19 cellular contexts compared by ENCODE assay signal in the genomic region with DNA sequence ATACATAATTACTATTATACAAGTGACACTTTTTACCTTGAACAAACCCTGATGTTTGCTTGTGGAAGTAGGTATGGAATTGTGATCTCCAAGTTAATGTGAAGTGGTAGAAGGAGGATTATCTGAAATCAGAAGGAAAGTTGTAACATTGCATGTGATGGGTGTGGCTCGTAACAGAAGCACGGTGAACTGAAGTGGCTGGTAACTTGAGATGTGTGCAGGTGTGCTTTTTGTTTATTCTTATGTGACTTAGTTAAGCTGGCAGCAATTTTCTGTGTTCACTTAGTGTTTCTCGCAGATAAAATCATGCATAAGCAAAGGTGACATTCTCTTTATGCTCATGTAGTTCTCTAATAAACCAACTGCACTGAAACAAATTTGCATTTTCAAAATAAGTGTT.
DNase-seq lines count a peak whose midpoint lies in the region; FAIRE-seq and TF ChIP-seq lines count a peak whose summit lies in the region.
"Had no signal": no experiment of that assay in that cellular context is flagged by ENCODE, and none has a peak within 500 bp of the region (broad histone marks: within the 10 kb centered on the region; RNA-seq: fewer than 3 reads in every experiment).

No MANE protein-coding gene starts in this region.

- H3K9me3 ChIP-seq in MG63, result peaks cover 4% of the 10 kb centered on the region; the same call in 1 of the 2 replicates
- H3K9me3 ChIP-seq: esophagus squamous epithelium, Peyer's patch, stomach had no signal

- peak; percentile 59 for FAIRE-seq in GM12891 (lab: Jason Lieb, UNC)
- peak; percentile 21 for FAIRE-seq in islet of Langerhans (lab: Jason Lieb, UNC)

- DNase-seq in GM12891 (ENCODE audit: insufficient read length, low spot score), result no peak
- DNase-seq in NCI-H128 (lab: John Stamatoyannopoulos, UW; ENCODE audit: unreplicated experiment), result peak; percentile 25
- peak; percentile 7 for DNase-seq in NCI-H524 treated with DMSO at 0.1 percent for 48 hours (lab: John Stamatoyannopoulos, UW)
- no peak for DNase-seq in epidermal melanocyte (ENCODE audit: insufficient read length, low spot score)
- DNase-seq in MG63, result no peak
- no peak for DNase-seq in mucosa of gallbladder (ENCODE audit: low spot score)
- DNase-seq: activated CD4-positive, CD25-positive, alpha-beta regulatory T cell; activated naive CD4-positive, alpha-beta T cell; EL; esophagus squamous epithelium; HCEC 1CT; Kasumi-1; left colon; NCI-H226; Peyer's patch; stimulated activated CD4-positive, alpha-beta T cell treated with anti-CD3 and anti-CD28 coated beads, Interleukin-12 subunit alpha, Interleukin-12 subunit beta, amount 100 ng/mL, for 4 hours; stomach; T-cell had no signal

- peaks cover 5% of the 10 kb centered on the region for H3K36me3 ChIP-seq in MG63
- H3K36me3 ChIP-seq: esophagus squamous epithelium, Peyer's patch, stomach had no signal

- no peak for TF ChIP-seq POLR2A in GM12891 (IDR thresholded peaks at IDR 0.05; ENCODE audit: low read depth, low read length)

- H3K4me3 ChIP-seq in MG63, result no peak overlapping the region
- H3K4me3 ChIP-seq: esophagus squamous epithelium, Peyer's patch, stomach had no signal

- no peaks in the 10 kb centered on the region for H3K27me3 ChIP-seq in MG63
- H3K27me3 ChIP-seq: esophagus squamous epithelium, Peyer's patch, stomach had no signal

TF ChIP-seq in GM12891, 5 proteins besides CTCF, POLR2A, EP300 and RAD21:
- no peak for TF ChIP-seq POU2F2 (IDR thresholded peaks at IDR 0.05; ENCODE audit: low read depth, low read length)
- no peak for TF ChIP-seq PAX5 (IDR thresholded peaks at IDR 0.05; ENCODE audit: insufficient read depth, low read length, severe bottlenecking)
- TF ChIP-seq POLR2AphosphoS5 (IDR thresholded peaks at IDR 0.05; ENCODE audit: low read depth, low read length), result no peak
- no peak for TF ChIP-seq SPI1 (IDR thresholded peaks at IDR 0.05; ENCODE audit: low read depth, low read length)
- TF ChIP-seq TAF1 (IDR thresholded peaks at IDR 0.05; ENCODE audit: low read depth, low read length), result no peak
TF ChIP-seq in GM12891: peak in this region for 0.

Comparison
In these comparisons a context has a peak if more than half of its experiments do, and no peak if none do; other contexts are left out.
1. DNase-seq: peak in NCI-H128 (single experiment) and NCI-H524 treated with DMSO at 0.1 percent for 48 hours (single experiment); none in GM12891 (single experiment), epidermal melanocyte (single experiment), MG63 (single experiment) and mucosa of gallbladder (single experiment).